Comparison of ENCODE assay signal across 17 cellular contexts in the genomic region with DNA sequence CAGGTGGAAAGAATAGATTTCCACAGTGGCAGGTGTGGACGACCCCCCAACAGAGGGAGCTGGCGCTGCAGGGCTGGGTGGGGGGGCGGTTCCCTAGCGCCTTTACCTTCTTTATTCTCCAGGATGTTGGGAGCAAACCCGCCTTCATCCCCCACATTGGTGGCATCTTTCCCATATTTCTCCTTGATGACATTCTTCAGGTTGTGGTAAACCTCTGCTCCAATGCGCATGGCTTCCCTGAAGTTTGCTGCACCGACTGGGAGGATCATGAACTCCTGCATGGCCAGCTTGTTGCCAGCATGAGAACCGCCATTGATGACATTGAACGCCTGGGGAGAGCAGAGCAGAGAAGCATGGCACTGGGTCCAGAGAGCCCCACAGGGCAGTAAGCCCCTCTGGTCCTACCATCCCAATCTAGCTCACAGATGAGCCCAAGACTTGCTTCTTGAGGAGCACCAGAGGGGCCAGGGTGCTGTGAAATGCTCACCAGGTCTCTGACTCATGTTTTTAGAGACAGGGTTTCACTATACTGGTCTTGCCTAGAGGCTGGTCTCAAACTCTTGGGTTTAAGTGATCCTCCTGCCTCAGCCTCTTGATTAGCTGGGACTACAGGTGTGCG. TPM values are rescaled to one million over a fixed set of nuclear protein-coding genes. Genes with fewer than 3 reads are reported as not detected.
DNase-seq lines count a peak whose midpoint lies in the region; TF ChIP-seq lines count a peak whose summit lies in the region.
"Had no signal": no experiment of that assay in that cellular context is flagged by ENCODE, and none has a peak within 500 bp of the region (broad histone marks: within the 10 kb centered on the region; RNA-seq: fewer than 3 reads in every experiment).

No MANE protein-coding gene starts in this region.

- CTCF ChIA-PET in activated CD4-positive, alpha-beta memory T cell treated with anti-CD3 and anti-CD28 coated beads for 36 hours (lab: Charles Lee) = interaction anchor here (7.1 kb wide), 1 partner anchor 16 kb away, joined by 61 read pairs; no protein-coding TSS in a partner anchor

- H3K9me3 Mint-ChIP-seq in T-helper 1 cell treated with Interleukin-12 subunit alpha and Interleukin-12 subunit beta and Interleukin-4 antibody, amounts not matched to agents 30 μg/mL and 1 μg/mL, for 36 hours = no peaks in the 10 kb centered on the region
- H3K9me3 Mint-ChIP-seq in activated CD4-positive, alpha-beta memory T cell treated with anti-CD3 and anti-CD28 coated beads for 36 hours = no peaks in the 10 kb centered on the region
- H3K9me3 Mint-ChIP-seq in endodermal cell = no peaks in the 10 kb centered on the region
- H3K9me3 Mint-ChIP-seq: dendritic cell treated with granulocyte-macrophage colony-stimulating factor and Interleukin-4, amounts not matched to agents 40 ng/mL and 50 ng/mL, for 4 days had no signal

- no peak overlapping the region for H3K4me3 Mint-ChIP-seq in T-helper 1 cell treated with Interleukin-12 subunit alpha and Interleukin-12 subunit beta and Interleukin-4 antibody, amounts not matched to agents 30 μg/mL and 1 μg/mL, for 36 hours
- H3K4me3 Mint-ChIP-seq in activated CD4-positive, alpha-beta memory T cell treated with anti-CD3 and anti-CD28 coated beads for 36 hours = peak overlapping the region; percentile 20
- H3K4me3 Mint-ChIP-seq in endodermal cell = no peak overlapping the region
- H3K4me3 Mint-ChIP-seq: dendritic cell treated with granulocyte-macrophage colony-stimulating factor and Interleukin-4, amounts not matched to agents 40 ng/mL and 50 ng/mL, for 4 days had no signal

- H3K27ac Mint-ChIP-seq in T-helper 1 cell treated with Interleukin-12 subunit alpha and Interleukin-12 subunit beta and Interleukin-4 antibody, amounts not matched to agents 30 μg/mL and 1 μg/mL, for 36 hours = peak overlapping the region; percentile 65
- peak overlapping the region; percentile 91 for H3K27ac Mint-ChIP-seq in activated CD4-positive, alpha-beta memory T cell treated with anti-CD3 and anti-CD28 coated beads for 36 hours
- peak overlapping the region; percentile 55 for H3K27ac Mint-ChIP-seq in endodermal cell
- H3K27ac Mint-ChIP-seq: dendritic cell treated with granulocyte-macrophage colony-stimulating factor and Interleukin-4, amounts not matched to agents 40 ng/mL and 50 ng/mL, for 4 days had no signal

- WGBS in endodermal cell (ENCODE audit: insufficient coverage in 1 of 2, insufficient read length in 1 of 2), 2 experiments = 93 to 96% methylated on average over 4 to 10 of the region's 10 CpGs

- TF ChIP-seq CTCF in endodermal cell (conservative IDR thresholded peaks at IDR 0.05) = no peak

- intact Hi-C loops in activated CD4-positive, alpha-beta memory T cell treated with anti-CD3 and anti-CD28 coated beads for 36 hours (cut with micrococcal nuclease) = no loop called here
- intact Hi-C loops in posterior vena cava (cut with DNase I) = no loop called here

- no peaks in the 10 kb centered on the region for H3K27me3 ChIP-seq in endodermal cell (ENCODE audit: control insufficient read depth, insufficient read depth, low read length, poor library complexity, severe bottlenecking)

- no peak overlapping the region for H3K4me3 ChIP-seq in endodermal cell (ENCODE audit: low read length)
- H3K4me3 ChIP-seq: prostate gland had no signal

- no peak for DNase-seq in T-helper 1 cell
- peak; percentile 10 for DNase-seq in ELF-1 (ENCODE audit: low read depth, low spot score)
- DNase-seq in activated CD4-positive, alpha-beta memory T cell treated with anti-CD3 and anti-CD28 coated beads for 36 hours = no peak
- peak; percentile 45 for DNase-seq in endodermal cell
- no peak for DNase-seq in NCI-H526 treated with DMSO at 0.1 percent for 48 hours (lab: John Stamatoyannopoulos, UW)
- no peak for DNase-seq in RPMI8226
- no peak for DNase-seq in posterior vena cava (ENCODE audit: low spot score)
- DNase-seq: COR-L47; GDM1; Kasumi-1; NCI-H1694; NCI-H446 treated with DMSO at 0.1 percent for 48 hours; stimulated activated CD4-positive, alpha-beta T cell treated with anti-CD3 and anti-CD28 coated beads, Interleukin-12 subunit alpha, Interleukin-12 subunit beta, amount 100 ng/mL, for 4 hours; substantia nigra had no signal

- H3K36me3 ChIP-seq in endodermal cell (ENCODE audit: control insufficient read depth, insufficient read depth, low read length) = peaks cover 96% of the 10 kb centered on the region

- POLR2A ChIA-PET in activated CD4-positive, alpha-beta memory T cell treated with anti-CD3 and anti-CD28 coated beads for 36 hours (lab: Charles Lee) = interaction anchor here (0.7 to 7.1 kb wide), 8 partner anchors 8 to 53 kb away, joined by 3 to 45 read pairs (median 5); partner anchors contain the start of genes ENO1 and RERE

- peaks cover 10% of the 10 kb centered on the region for H3K4me1 ChIP-seq in endodermal cell (ENCODE audit: control insufficient read depth, insufficient read depth, low read length)
- H3K4me1 ChIP-seq: prostate gland had no signal

- H3K9me3 ChIP-seq in endodermal cell (ENCODE audit: control insufficient read depth, low read length) = no peaks in the 10 kb centered on the region
- H3K9me3 ChIP-seq: prostate gland had no signal

- no peak overlapping the region for H3K27ac ChIP-seq in endodermal cell (ENCODE audit: low read depth, low read length)
- H3K27ac ChIP-seq: prostate gland had no signal

- H3K36me3 Mint-ChIP-seq in T-helper 1 cell treated with Interleukin-12 subunit alpha and Interleukin-12 subunit beta and Interleukin-4 antibody, amounts not matched to agents 30 μg/mL and 1 μg/mL, for 36 hours (ENCODE audit: low read depth) = peaks cover 87% of the 10 kb centered on the region
- H3K36me3 Mint-ChIP-seq in activated CD4-positive, alpha-beta memory T cell treated with anti-CD3 and anti-CD28 coated beads for 36 hours = peaks cover 82% of the 10 kb centered on the region
- peaks cover 94% of the 10 kb centered on the region for H3K36me3 Mint-ChIP-seq in endodermal cell (ENCODE audit: low read depth)

- H3K9ac ChIP-seq in endodermal cell (ENCODE audit: extremely low read depth, low read length, poor library complexity, severe bottlenecking) = no peak overlapping the region

- no peaks in the 10 kb centered on the region for H3K27me3 Mint-ChIP-seq in T-helper 1 cell treated with Interleukin-12 subunit alpha and Interleukin-12 subunit beta and Interleukin-4 antibody, amounts not matched to agents 30 μg/mL and 1 μg/mL, for 36 hours (ENCODE audit: low read depth)
- no peaks in the 10 kb centered on the region for H3K27me3 Mint-ChIP-seq in activated CD4-positive, alpha-beta memory T cell treated with anti-CD3 and anti-CD28 coated beads for 36 hours
- no peaks in the 10 kb centered on the region for H3K27me3 Mint-ChIP-seq in endodermal cell (ENCODE audit: insufficient read depth)
- H3K27me3 Mint-ChIP-seq: dendritic cell treated with granulocyte-macrophage colony-stimulating factor and Interleukin-4, amounts not matched to agents 40 ng/mL and 50 ng/mL, for 4 days had no signal

- peaks cover 44% of the 10 kb centered on the region for H3K4me1 Mint-ChIP-seq in T-helper 1 cell treated with Interleukin-12 subunit alpha and Interleukin-12 subunit beta and Interleukin-4 antibody, amounts not matched to agents 30 μg/mL and 1 μg/mL, for 36 hours (ENCODE audit: low read depth)
- H3K4me1 Mint-ChIP-seq in activated CD4-positive, alpha-beta memory T cell treated with anti-CD3 and anti-CD28 coated beads for 36 hours (ENCODE audit: low read depth) = peaks cover 55% of the 10 kb centered on the region
- H3K4me1 Mint-ChIP-seq in endodermal cell = peaks cover 16% of the 10 kb centered on the region

RNA-seq across cellular contexts. Expression of gene ENO1, which starts 12.2 kb away (rescaled TPM):
- total RNA-seq in activated CD4-positive, alpha-beta memory T cell treated with anti-CD3 and anti-CD28 coated beads for 36 hours = 1,000 to 10,000 TPM; 3,008 to 3,028 TPM
- 1,000 to 10,000 TPM; 1,263 to 1,351 TPM for total RNA-seq in endodermal cell
- polyA plus RNA-seq in endodermal cell (2013, experiment 1 of 2) = 1,848 TPM
- polyA plus RNA-seq in endodermal cell (2013, experiment 2 of 2) = 1,827 TPM
- 1,000 to 10,000 TPM in 1 of 2 donors, 100 to 1,000 TPM in 1; 578 to 1,026 TPM for total RNA-seq in posterior vena cava

RNA-seq across cellular contexts. Expression of gene RERE, which starts 48.8 kb away (rescaled TPM):
- 10 to 100 TPM; 45.0 to 50.5 TPM for total RNA-seq in activated CD4-positive, alpha-beta memory T cell treated with anti-CD3 and anti-CD28 coated beads for 36 hours
- total RNA-seq in endodermal cell (100 to 1,000 TPM; 159 to 179 TPM), posterior vena cava (100 to 1,000 TPM in 1 of 2 donors, 10 to 100 TPM in 1; 94.9 to 116 TPM)
- polyA plus RNA-seq in endodermal cell (2013, experiment 1 of 2) = 120 TPM
- 97.7 TPM for polyA plus RNA-seq in endodermal cell (2013, experiment 2 of 2)

Comparison
In these comparisons a context has a peak if more than half of its experiments do, and no peak if none do; other contexts are left out.
1. DNase-seq: peak in ELF-1 (single experiment) and endodermal cell (single experiment); none in T-helper 1 cell (0 of 5), activated CD4-positive, alpha-beta memory T cell treated with anti-CD3 and anti-CD28 coated beads for 36 hours (single experiment), NCI-H526 treated with DMSO at 0.1 percent for 48 hours (single experiment), RPMI8226 (single experiment) and posterior vena cava (single experiment).
2. Peak in every context shown above with its lines, with median percentiles within 50 percentile points of each other: H3K27ac Mint-ChIP-seq.